ENCODE assay signal across 1 cellular context in the genomic region with DNA sequence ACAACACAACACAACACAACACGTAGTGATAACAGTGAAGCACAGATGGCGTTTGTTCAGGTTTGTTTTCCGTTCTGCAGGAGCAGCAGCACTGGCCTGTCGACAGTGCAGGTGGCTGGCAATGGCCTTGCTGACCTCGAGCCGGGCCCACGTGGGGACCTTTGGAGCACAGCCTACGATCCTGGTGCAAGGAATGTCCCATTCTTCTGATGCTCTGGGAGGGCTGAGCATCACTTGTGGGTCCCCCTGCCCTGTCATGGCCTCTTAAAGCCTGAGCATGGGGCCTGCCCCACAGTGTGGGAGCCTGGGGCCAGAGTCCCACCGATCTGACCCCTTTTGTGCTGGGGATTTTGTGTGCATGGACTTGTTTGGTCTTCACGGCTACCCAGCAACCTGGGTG.
A peak's percentile ranks its signal among the peaks of the same experiment; 100 is the strongest.
TF ChIP-seq lines count a peak whose summit lies in the region.

No MANE protein-coding gene starts in this region.

TF ChIP-seq in HepG2, 621 proteins besides CTCF, POLR2A, EP300 and RAD21:
- TF ChIP-seq AHR (CRISPR knock-in tag; IDR thresholded peaks at IDR 0.05): no peak
- 0 out of 2 replicates have a peak, but pooled peaks have one; percentile 10 for TF ChIP-seq ZNF768 (CRISPR knock-in tag; IDR thresholded peaks at IDR 0.05)
